14 cellular contexts compared by ENCODE assay signal in genomic region chr4:81743731-81744465, GRCh38.
A peak's percentile ranks its signal among the peaks of the same experiment; 100 is the strongest.
DNase-seq lines count a peak whose midpoint lies in the region; ATAC-seq and TF ChIP-seq lines count a peak whose summit lies in the region.
"Had no signal": no experiment of that assay in that cellular context is flagged by ENCODE, and none has a peak within 500 bp of the region (broad histone marks: within the 10 kb centered on the region; RNA-seq: fewer than 3 reads in every experiment).

No MANE protein-coding gene starts in this region.

- no peak overlapping the region for H3K4ac ChIP-seq in mesenchymal stem cell (ENCODE audit: low read depth in 1 of 2, low read length in 2 of 2)

- no peak overlapping the region for H4K91ac ChIP-seq in mesenchymal stem cell (ENCODE audit: low read length)

- H3K4me1 Mint-ChIP-seq in Caco-2 (ENCODE audit: low read depth, unreplicated experiment): peaks cover 29% of the 10 kb centered on the region

- peaks cover 7% of the 10 kb centered on the region for H3K4me1 ChIP-seq in Caco-2
- no peaks in the 10 kb centered on the region for H3K4me1 ChIP-seq in mesenchymal stem cell (ENCODE audit: control insufficient read depth, insufficient read depth, low read depth, low read length)

- DNase-seq in Caco-2 (no peak), NCI-H1694 treated with DMSO at 0.1 percent for 48 hours (lab: John Stamatoyannopoulos, UW) (peak; percentile 52), WERI-Rb-1 (peak; percentile 94), left kidney (ENCODE audit: low read depth, low spot score) (peak; percentile 43), mesenchymal stem cell (no peak), NCI-H187 treated with DMSO at 0.1 percent for 48 hours (lab: John Stamatoyannopoulos, UW) (no peak), AG08396 (ENCODE audit: low spot score) (no peak)
- DNase-seq: CD8-positive, alpha-beta memory T cell; KG1; NCI-H187; SHP77 had no signal

- no peak overlapping the region for H3K4me3 ChIP-seq in Caco-2 (ENCODE audit: low read depth, low read length)
- peak overlapping the region; percentile 11; the same call in 1 of the 2 replicates for H3K4me3 ChIP-seq in WERI-Rb-1 (ENCODE audit: low read depth, low read length)
- H3K4me3 ChIP-seq in mesenchymal stem cell (ENCODE audit: insufficient read depth in 1 of 2, low read depth in 1 of 2, low read length in 2 of 2): no peak overlapping the region
- H3K4me3 ChIP-seq: BLaER1 treated with 17β-estradiol and CSF1 and Interleukin-3, amounts not matched to agents 10 nM and 100 nM had no signal

- H3K9me3 ChIP-seq in Caco-2: no peaks in the 10 kb centered on the region
- peaks cover 8% of the 10 kb centered on the region for H3K9me3 ChIP-seq in WERI-Rb-1 (ENCODE audit: severe bottlenecking)
- no peaks in the 10 kb centered on the region for H3K9me3 ChIP-seq in mesenchymal stem cell (ENCODE audit: control insufficient read depth, low read length)
- H3K9me3 ChIP-seq: BLaER1 treated with 17β-estradiol and CSF1 and Interleukin-3, amounts not matched to agents 10 nM and 100 nM had no signal

- no peak overlapping the region for H2BK5ac ChIP-seq in mesenchymal stem cell (ENCODE audit: low read depth, low read length, poor library complexity, severe bottlenecking)

- WGBS in mesenchymal stem cell: 77% methylated on average over 9 of the region's 9 CpGs

- intact Hi-C loops in Caco-2 (cut with micrococcal nuclease; ENCODE audit: unreplicated experiment): no loop called here

- CTCF ChIA-PET in Caco-2 (lab: Charles Lee): no interaction called here

- H3K36me3 ChIP-seq in Caco-2 (ENCODE audit: control insufficient read depth, insufficient read depth, low read length) (no peaks in the 10 kb centered on the region), WERI-Rb-1 (no peaks in the 10 kb centered on the region), mesenchymal stem cell (ENCODE audit: control insufficient read depth in 1 of 2, insufficient read depth in 2 of 2, low read depth in 1 of 2, low read length in 2 of 2) (no peaks in the 10 kb centered on the region)
- H3K36me3 ChIP-seq: BLaER1 treated with 17β-estradiol and CSF1 and Interleukin-3, amounts not matched to agents 10 nM and 100 nM had no signal

- H2AK5ac ChIP-seq in mesenchymal stem cell (ENCODE audit: low read length, severe bottlenecking): no peak overlapping the region

- H3K23ac ChIP-seq in mesenchymal stem cell (ENCODE audit: low read length in 2 of 2): no peak overlapping the region

- no peaks in the 10 kb centered on the region for H3K79me1 ChIP-seq in mesenchymal stem cell (replicated peaks; ENCODE audit: low read length, poor library complexity, severe bottlenecking)

- peak overlapping the region; percentile 97 for H3K27ac ChIP-seq in WERI-Rb-1
- no peak overlapping the region for H3K27ac ChIP-seq in mesenchymal stem cell (ENCODE audit: low read length, poor library complexity, severe bottlenecking)
- H3K27ac ChIP-seq: BLaER1 treated with 17β-estradiol and CSF1 and Interleukin-3, amounts not matched to agents 10 nM and 100 nM had no signal

- H2BK12ac ChIP-seq in mesenchymal stem cell (ENCODE audit: low read length in 2 of 2): no peak overlapping the region

- no peaks in the 10 kb centered on the region for H3K36me3 Mint-ChIP-seq in Caco-2 (ENCODE audit: insufficient read depth, unreplicated experiment)
- H3K36me3 Mint-ChIP-seq: CD8-positive, alpha-beta memory T cell had no signal

- H3K27me3 Mint-ChIP-seq in Caco-2 (ENCODE audit: insufficient read depth, unreplicated experiment): no peaks in the 10 kb centered on the region

- ATAC-seq in esophagus mucosa: no peak
- ATAC-seq: HepG2 had no signal

- H3K27me3 ChIP-seq in Caco-2 (replicated peaks; ENCODE audit: control insufficient read depth, insufficient read depth, low read length) (no peaks in the 10 kb centered on the region), WERI-Rb-1 (ENCODE audit: insufficient read depth, low read depth, severe bottlenecking) (no peaks in the 10 kb centered on the region), mesenchymal stem cell (ENCODE audit: control insufficient read depth in 1 of 2, insufficient read depth in 1 of 2, low read length in 2 of 2) (no peaks in the 10 kb centered on the region)
- H3K27me3 ChIP-seq: BLaER1 treated with 17β-estradiol and CSF1 and Interleukin-3, amounts not matched to agents 10 nM and 100 nM had no signal

- H2AFZ ChIP-seq in mesenchymal stem cell (ENCODE audit: low read depth, low read length): no peak overlapping the region

- no peak overlapping the region for H2BK120ac ChIP-seq in mesenchymal stem cell (ENCODE audit: low read depth, low read length)

- H3K9ac ChIP-seq in mesenchymal stem cell (ENCODE audit: low read length): no peak overlapping the region

- H3K18ac ChIP-seq in mesenchymal stem cell (ENCODE audit: low read depth in 1 of 2, low read length in 2 of 2): peak overlapping the region in 1 of 2 experiments; percentile 24

- H3K4me3 Mint-ChIP-seq in Caco-2 (ENCODE audit: unreplicated experiment): no peak overlapping the region
- H3K4me3 Mint-ChIP-seq: CD8-positive, alpha-beta memory T cell had no signal

- POLR2A ChIA-PET in Caco-2 (lab: Charles Lee): no interaction called here

- H3K4me2 ChIP-seq in mesenchymal stem cell (ENCODE audit: low read length, poor library complexity, severe bottlenecking): no peak overlapping the region

- no peak overlapping the region for H2BK15ac ChIP-seq in mesenchymal stem cell (ENCODE audit: low read depth, poor library complexity, severe bottlenecking)

- BruUV-seq in Caco-2 (replicated peaks; lab: Mats Ljungman, UMichigan): no TSS peak

- no peaks in the 10 kb centered on the region for H3K9me3 Mint-ChIP-seq in Caco-2 (ENCODE audit: unreplicated experiment)
- H3K9me3 Mint-ChIP-seq: CD8-positive, alpha-beta memory T cell had no signal

- TF ChIP-seq CTCF in Caco-2 (IDR thresholded peaks at IDR 0.05; ENCODE audit: insufficient read depth in 1 of 2, low read depth in 1 of 2, low read length in 1 of 2, severe bottlenecking in 1 of 2, unreplicated experiment in 1 of 2): no peak
- no peak for TF ChIP-seq CTCF in WERI-Rb-1 (IDR thresholded peaks at IDR 0.05; ENCODE audit: low read depth, low read length)

- no peak overlapping the region for H4K8ac ChIP-seq in mesenchymal stem cell (ENCODE audit: low read length)

- no peak overlapping the region for H3K14ac ChIP-seq in mesenchymal stem cell (ENCODE audit: low read length in 2 of 2)

- H3K27ac Mint-ChIP-seq in Caco-2 (ENCODE audit: unreplicated experiment): peak overlapping the region; percentile 40
- H3K27ac Mint-ChIP-seq: CD8-positive, alpha-beta memory T cell had no signal

Comparison
In these comparisons a context has a peak if more than half of its experiments do, and no peak if none do; other contexts are left out.
1. DNase-seq: peak in NCI-H1694 treated with DMSO at 0.1 percent for 48 hours (single experiment), WERI-Rb-1 (single experiment) and left kidney (single experiment); none in Caco-2 (0 of 2), mesenchymal stem cell (single experiment), NCI-H187 treated with DMSO at 0.1 percent for 48 hours (single experiment) and AG08396 (single experiment).